In genomic region chr12:8628731-8629130, GRCh38 we compare ENCODE assay signal across 26 cellular contexts. TPM values are rescaled to one million over a fixed set of nuclear protein-coding genes. Genes with fewer than 3 reads are reported as not detected.
DNase-seq lines count a peak whose midpoint lies in the region; ATAC-seq and TF ChIP-seq lines count a peak whose summit lies in the region.
"Had no signal": no experiment of that assay in that cellular context is flagged by ENCODE, and none has a peak within 500 bp of the region (broad histone marks: within the 10 kb centered on the region; RNA-seq: fewer than 3 reads in every experiment).

No MANE protein-coding gene starts in this region.

- no peaks in the 10 kb centered on the region for H3K9me3 ChIP-seq in OCI-LY1 (ENCODE audit: low read length)
- H3K9me3 ChIP-seq in endodermal cell (ENCODE audit: control insufficient read depth, low read length): peaks cover 3% of the 10 kb centered on the region
- no peaks in the 10 kb centered on the region for H3K9me3 ChIP-seq in lower lobe of right lung
- H3K9me3 ChIP-seq: MG63, right atrium auricular region, testis had no signal

- H3K79me2 ChIP-seq in OCI-LY1 (ENCODE audit: insufficient read depth, low read length): no peaks in the 10 kb centered on the region

- H3K27ac Mint-ChIP-seq in endodermal cell (no peak overlapping the region), progenitor cell of endocrine pancreas (peak overlapping the region; percentile 22)
- H3K27ac Mint-ChIP-seq: activated T-helper 2 cell treated with anti-CD3 and anti-CD28 coated beads, Interferon-gamma antibody, Interleukin-2, Interleukin-4, amounts not matched to agents 10 μg/mL and 5 μg/mL and 100 μg/mL, durations not matched to agents 14 hours and 24 hours and 36 hours; CD8-positive, alpha-beta memory T cell had no signal

- H3K27me3 ChIP-seq in OCI-LY1 (ENCODE audit: insufficient read depth, low read length): no peaks in the 10 kb centered on the region
- H3K27me3 ChIP-seq in endodermal cell (ENCODE audit: control insufficient read depth, insufficient read depth, low read length, poor library complexity, severe bottlenecking): no peaks in the 10 kb centered on the region
- no peaks in the 10 kb centered on the region for H3K27me3 ChIP-seq in lower lobe of right lung (ENCODE audit: low read depth)
- H3K27me3 ChIP-seq: MG63, right atrium auricular region, testis had no signal

- H3K4me3 ChIP-seq in OCI-LY1 (ENCODE audit: low read depth, low read length, poor library complexity, severe bottlenecking) (no peak overlapping the region), endodermal cell (ENCODE audit: low read length) (no peak overlapping the region), lower lobe of right lung (no peak overlapping the region)
- H3K4me3 ChIP-seq: lung, MG63, right atrium auricular region, testis had no signal

- no peak for ATAC-seq in lower lobe of right lung
- ATAC-seq in HG03460 (IDR thresholded peaks at IDR 0.05; ENCODE audit: unreplicated experiment): no peak
- ATAC-seq: PC-3 had no signal

- H3K4me1 Mint-ChIP-seq in endodermal cell (peaks cover 8% of the 10 kb centered on the region), progenitor cell of endocrine pancreas (ENCODE audit: low read depth) (peaks cover 2% of the 10 kb centered on the region)

- H3K36me3 Mint-ChIP-seq in endodermal cell (ENCODE audit: low read depth): peaks cover 21% of the 10 kb centered on the region
- H3K36me3 Mint-ChIP-seq in progenitor cell of endocrine pancreas (ENCODE audit: insufficient read depth): peaks cover 1% of the 10 kb centered on the region

- DNase-seq in AG20443 (ENCODE audit: low spot score) (peak; percentile 22), endodermal cell (peak; percentile 47), progenitor cell of endocrine pancreas (ENCODE audit: low spot score, unreplicated experiment) (no peak), lower lobe of right lung (no peak), GM10266 (ENCODE audit: extremely low spot score) (no peak)
- no peak for DNase-seq in stimulated activated CD4-positive, alpha-beta T cell treated with anti-CD3 and anti-CD28 coated beads, Interleukin-15, amount 100 ng/mL, for 24 hours
- DNase-seq: activated CD4-positive, alpha-beta T cell treated with anti-CD3 and anti-CD28 coated beads, Interleukin-2, amount 50 U/mL, for 1 hour; activated CD8-positive, alpha-beta memory T cell treated with anti-CD3 and anti-CD28 coated beads, Interleukin-2, amount 50 U/mL, for 4 hours; CD8-positive, alpha-beta memory T cell; DND-41; IMR-90; MG63; NCI-H1694; NCI-H2227 treated with DMSO at 0.1 percent for 48 hours; NCI-H774; PC-3; SIG-M5; testis had no signal

- H3K36me3 ChIP-seq in OCI-LY1 (ENCODE audit: insufficient read depth, low read length) (no peaks in the 10 kb centered on the region), endodermal cell (ENCODE audit: control insufficient read depth, insufficient read depth, low read length) (no peaks in the 10 kb centered on the region), lower lobe of right lung (no peaks in the 10 kb centered on the region)
- H3K36me3 ChIP-seq: MG63, right atrium auricular region had no signal

- H3K4me3 Mint-ChIP-seq in endodermal cell: no peak overlapping the region
- H3K4me3 Mint-ChIP-seq in progenitor cell of endocrine pancreas (ENCODE audit: low read depth): no peak overlapping the region
- H3K4me3 Mint-ChIP-seq: CD8-positive, alpha-beta memory T cell had no signal

- H3K4me1 ChIP-seq in OCI-LY1 (ENCODE audit: insufficient read depth, low read length, severe bottlenecking): peaks cover 20% of the 10 kb centered on the region
- no peaks in the 10 kb centered on the region for H3K4me1 ChIP-seq in endodermal cell (ENCODE audit: control insufficient read depth, insufficient read depth, low read length)
- no peaks in the 10 kb centered on the region for H3K4me1 ChIP-seq in lower lobe of right lung

- no peak overlapping the region for H2AFZ ChIP-seq in OCI-LY1 (ENCODE audit: low read length)

- no peak for TF ChIP-seq CTCF in OCI-LY1 (IDR thresholded peaks at IDR 0.05; ENCODE audit: low read length)
- no peak for TF ChIP-seq CTCF in endodermal cell (conservative IDR thresholded peaks at IDR 0.05)
- no peak for TF ChIP-seq CTCF in progenitor cell of endocrine pancreas (IDR thresholded peaks at IDR 0.05; ENCODE audit: unreplicated experiment)
- no peak for TF ChIP-seq CTCF in lower lobe of right lung (IDR thresholded peaks at IDR 0.05)
- no peak for TF ChIP-seq CTCF in GM10266 (IDR thresholded peaks at IDR 0.05; ENCODE audit: control insufficient read depth, insufficient read depth, low read depth, missing control alignments)

- no peak overlapping the region for H3K9ac ChIP-seq in OCI-LY1 (ENCODE audit: low read length)
- H3K9ac ChIP-seq in endodermal cell (ENCODE audit: extremely low read depth, low read length, poor library complexity, severe bottlenecking): no peak overlapping the region

- intact Hi-C loops in lower lobe of right lung (cut with DNase I): no loop called here

- no peaks in the 10 kb centered on the region for H4K20me1 ChIP-seq in OCI-LY1 (ENCODE audit: insufficient read depth, low read length)

- 96 to 100% methylated on average over 1 to 3 of the region's 3 CpGs for WGBS in endodermal cell (ENCODE audit: insufficient coverage in 1 of 2, insufficient read length in 1 of 2), 2 experiments

- H3K4me2 ChIP-seq in OCI-LY1 (ENCODE audit: low read length): no peak overlapping the region; the same call in 1 of the 2 replicates

- H3K9me3 Mint-ChIP-seq in endodermal cell (peaks cover 40% of the 10 kb centered on the region), progenitor cell of endocrine pancreas (ENCODE audit: low read depth) (peaks cover 12% of the 10 kb centered on the region)
- H3K9me3 Mint-ChIP-seq: activated T-helper 2 cell treated with anti-CD3 and anti-CD28 coated beads, Interferon-gamma antibody, Interleukin-2, Interleukin-4, amounts not matched to agents 10 μg/mL and 5 μg/mL and 100 μg/mL, durations not matched to agents 14 hours and 24 hours and 36 hours; CD8-positive, alpha-beta memory T cell had no signal

- H3F3A ChIP-seq in OCI-LY1 (ENCODE audit: insufficient read depth, low read length): no peaks in the 10 kb centered on the region; the same call in 1 of the 2 replicates

- H3K27me3 Mint-ChIP-seq in endodermal cell (ENCODE audit: insufficient read depth) (no peaks in the 10 kb centered on the region), progenitor cell of endocrine pancreas (peaks cover 3% of the 10 kb centered on the region)
- H3K27me3 Mint-ChIP-seq: CD8-positive, alpha-beta memory T cell had no signal

- H3K27ac ChIP-seq in OCI-LY1 (ENCODE audit: low read depth, low read length, poor library complexity, severe bottlenecking) (peak overlapping the region; percentile 79), endodermal cell (ENCODE audit: low read depth, low read length) (no peak overlapping the region), lower lobe of right lung (no peak overlapping the region)
- H3K27ac ChIP-seq: right atrium auricular region, testis, VCaP had no signal

- no peaks in the 10 kb centered on the region for H3K9me2 ChIP-seq in OCI-LY1 (ENCODE audit: low read depth, low read length)

RNA-seq across cellular contexts. Expression of gene AICDA, which starts 16.1 kb away (rescaled TPM):
- total RNA-seq in endodermal cell (not detected), progenitor cell of endocrine pancreas (not detected in 2 replicates), lower lobe of right lung (0.77 TPM)
- polyA plus RNA-seq in endodermal cell (2013, experiment 1 of 2): not detected
- polyA plus RNA-seq in endodermal cell (2013, experiment 2 of 2): not detected
- total RNA-seq: activated T-helper 2 cell treated with anti-CD3 and anti-CD28 coated beads, Interferon-gamma antibody, Interleukin-2, Interleukin-4, amounts not matched to agents 10 μg/mL and 5 μg/mL and 100 μg/mL, durations not matched to agents 14 hours and 24 hours and 36 hours; bronchial epithelial cell; IMR-90; PC-3; testis had no signal
- polyA plus RNA-seq: CD8-positive, alpha-beta memory T cell; IMR-90 had no signal

RNA-seq across cellular contexts. Expression of gene MFAP5, which starts 33.9 kb away (rescaled TPM):
- under 1 TPM in 1 of 2 donors, not detected in 1; 0.44 TPM for total RNA-seq in endodermal cell
- 0.46 TPM for polyA plus RNA-seq in endodermal cell (2013, experiment 1 of 2)
- polyA plus RNA-seq in endodermal cell (2013, experiment 2 of 2): 0.66 TPM
- not detected in 2 replicates for total RNA-seq in progenitor cell of endocrine pancreas
- total RNA-seq in lower lobe of right lung: 50.2 TPM
- total RNA-seq: activated T-helper 2 cell treated with anti-CD3 and anti-CD28 coated beads, Interferon-gamma antibody, Interleukin-2, Interleukin-4, amounts not matched to agents 10 μg/mL and 5 μg/mL and 100 μg/mL, durations not matched to agents 14 hours and 24 hours and 36 hours; CD8-positive, alpha-beta memory T cell; PC-3; T-helper 1 cell treated with Interleukin-12 subunit alpha and Interleukin-12 subunit beta and Interleukin-4 antibody, amounts not matched to agents 30 ng/mL and 1 ng/mL, for 36 hours had no signal
- polyA plus RNA-seq: CD8-positive, alpha-beta memory T cell had no signal

Comparison
In these comparisons a context has a peak if more than half of its experiments do, and no peak if none do; other contexts are left out.
1. DNase-seq: peak in AG20443 (single experiment) and endodermal cell (single experiment); none in progenitor cell of endocrine pancreas (single experiment), lower lobe of right lung (single experiment), stimulated activated CD4-positive, alpha-beta T cell treated with anti-CD3 and anti-CD28 coated beads, Interleukin-15, amount 100 ng/mL, for 24 hours (single experiment) and GM10266 (single experiment).
2. RNA of gene MFAP5, which starts 33.9 kb away (total RNA-seq): 50.2 TPM in lower lobe of right lung (single experiment); 0.44 TPM in endodermal cell and not detected in progenitor cell of endocrine pancreas; every median in the first group is over 10 times any median in the second.